8 cellular contexts compared by ENCODE assay signal in the genomic region with DNA sequence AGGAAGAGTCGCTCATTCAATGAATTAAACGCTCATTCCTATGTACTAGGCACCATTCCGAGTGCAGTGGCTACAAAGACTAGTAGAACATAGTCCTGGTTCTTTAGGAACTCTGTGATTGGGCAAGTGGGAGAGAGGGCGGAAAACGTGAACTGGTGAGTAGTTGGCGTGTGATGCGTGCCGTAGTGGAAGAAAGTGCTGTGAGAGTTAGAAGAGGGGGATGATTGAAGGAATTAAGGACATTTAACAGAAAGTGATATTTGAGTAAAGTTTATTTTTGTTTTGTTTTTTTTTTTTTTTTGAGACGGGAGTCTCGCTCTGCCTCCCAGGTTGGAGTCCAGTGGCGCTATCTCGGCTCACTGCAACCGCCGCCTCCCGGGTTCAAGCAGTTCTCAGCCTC. TPM values are rescaled to one million over a fixed set of nuclear protein-coding genes. Genes with fewer than 3 reads are reported as not detected.
A peak's percentile ranks its signal among the peaks of the same experiment; 100 is the strongest.
DNase-seq lines count a peak whose midpoint lies in the region; ATAC-seq and TF ChIP-seq lines count a peak whose summit lies in the region.

No MANE protein-coding gene starts in this region.

- no peak for TF ChIP-seq CTCF in cardiac fibroblast (IDR thresholded peaks at IDR 0.05; ENCODE audit: low read depth, low read length)

- H3K27me3 Mint-ChIP-seq in activated CD8-positive, alpha-beta memory T cell treated with anti-CD3 and anti-CD28 coated beads, Interleukin-2, amount 10 ng/mL, durations not matched to agents 7 days and 5 days = peaks cover 14% of the 10 kb centered on the region
- H3K27me3 Mint-ChIP-seq in memory B cell = no peaks in the 10 kb centered on the region

- H3K4me1 ChIP-seq in subcutaneous abdominal adipose tissue (ENCODE audit: control insufficient read depth in 5 of 5, insufficient read depth in 5 of 5, low read length in 5 of 5) = peaks cover 2 to 28% (median 21%) of the 10 kb centered on the region in 5 donors

- peak overlapping the region; percentile 88 for H3K4me3 Mint-ChIP-seq in activated CD8-positive, alpha-beta memory T cell treated with anti-CD3 and anti-CD28 coated beads, Interleukin-2, amount 10 ng/mL, durations not matched to agents 7 days and 5 days
- peak overlapping the region; percentile 99 for H3K4me3 Mint-ChIP-seq in memory B cell

- H3K9me3 ChIP-seq in SK-N-MC (ENCODE audit: low read depth, low read length) (no peaks in the 10 kb centered on the region), subcutaneous abdominal adipose tissue (ENCODE audit: control insufficient read depth in 5 of 5, low read length in 5 of 5) (no peaks in the 10 kb centered on the region)

- CTCF ChIA-PET in activated CD8-positive, alpha-beta memory T cell treated with anti-CD3 and anti-CD28 coated beads, Interleukin-2, amount 10 ng/mL, durations not matched to agents 7 days and 5 days (lab: Charles Lee) = interaction anchor here (1.9 to 2.3 kb wide), 2 partner anchors 10 to 18 kb away, joined by 5 to 6 read pairs; partner anchors contain the start of genes AP2B1 and PEX12

- peak; percentile 57 for DNase-seq in activated CD8-positive, alpha-beta memory T cell treated with anti-CD3 and anti-CD28 coated beads, Interleukin-2, amount 10 ng/mL, durations not matched to agents 7 days and 5 days
- DNase-seq in activated CD8-positive, alpha-beta memory T cell treated with anti-CD3 and anti-CD28 coated beads for 24 hours = no peak
- DNase-seq in SK-N-MC (ENCODE audit: low read depth, low spot score) = no peak
- DNase-seq in cardiac fibroblast (ENCODE audit: low read depth in 2 of 2) = peak; percentile 51 to 70
- DNase-seq in memory B cell (ENCODE audit: low spot score in 2 of 2) = no peak
- DNase-seq in SHP77 treated with DMSO at 0.1 percent for 48 hours (lab: John Stamatoyannopoulos, UW) = no peak

- no peaks in the 10 kb centered on the region for H3K9me3 Mint-ChIP-seq in activated CD8-positive, alpha-beta memory T cell treated with anti-CD3 and anti-CD28 coated beads, Interleukin-2, amount 10 ng/mL, durations not matched to agents 7 days and 5 days (ENCODE audit: low read depth)
- no peaks in the 10 kb centered on the region for H3K9me3 Mint-ChIP-seq in memory B cell

- H3K4me1 Mint-ChIP-seq in activated CD8-positive, alpha-beta memory T cell treated with anti-CD3 and anti-CD28 coated beads, Interleukin-2, amount 10 ng/mL, durations not matched to agents 7 days and 5 days = peaks cover 31% of the 10 kb centered on the region
- H3K4me1 Mint-ChIP-seq in memory B cell = peaks cover 23% of the 10 kb centered on the region

- no peaks in the 10 kb centered on the region for H3K27me3 ChIP-seq in subcutaneous abdominal adipose tissue (ENCODE audit: control insufficient read depth in 5 of 5, insufficient read depth in 4 of 5, low read length in 5 of 5)

- H3K27ac Mint-ChIP-seq in activated CD8-positive, alpha-beta memory T cell treated with anti-CD3 and anti-CD28 coated beads, Interleukin-2, amount 10 ng/mL, durations not matched to agents 7 days and 5 days = peak overlapping the region; percentile 91
- peak overlapping the region; percentile 92 for H3K27ac Mint-ChIP-seq in memory B cell

- H3K36me3 Mint-ChIP-seq in activated CD8-positive, alpha-beta memory T cell treated with anti-CD3 and anti-CD28 coated beads, Interleukin-2, amount 10 ng/mL, durations not matched to agents 7 days and 5 days = peaks cover 7% of the 10 kb centered on the region
- H3K36me3 Mint-ChIP-seq in memory B cell = no peaks in the 10 kb centered on the region

- H3K27ac ChIP-seq in SK-N-MC = no peak overlapping the region
- peak overlapping the region; percentile 78 for H3K27ac ChIP-seq in subcutaneous abdominal adipose tissue (ENCODE audit: low read depth, low read length)

- ATAC-seq in activated CD8-positive, alpha-beta memory T cell treated with anti-CD3 and anti-CD28 coated beads, Interleukin-2, amount 10 ng/mL, durations not matched to agents 7 days and 5 days = peak; percentile 37
- ATAC-seq in memory B cell (ENCODE audit: low read depth) (no peak), GM19452 (IDR thresholded peaks at IDR 0.05; ENCODE audit: unreplicated experiment) (no peak)

- H3K4me3 ChIP-seq in SK-N-MC (peak overlapping the region; percentile 92), cardiac fibroblast (replicated peaks in 1 of 2; ENCODE audit: low read depth in 2 of 2, low read length in 2 of 2) (peak overlapping the region; percentile 83 to 95), subcutaneous abdominal adipose tissue (ENCODE audit: low read depth in 1 of 5, low read length in 5 of 5) (peak overlapping the region; percentile 87 to 98 (median 93))

- H3K9ac ChIP-seq in SK-N-MC (ENCODE audit: insufficient read length) = peak overlapping the region; percentile 94
- peak overlapping the region; percentile 80 to 95 (median 94) for H3K9ac ChIP-seq in subcutaneous abdominal adipose tissue (ENCODE audit: low read length in 5 of 5)

- H3K36me3 ChIP-seq in SK-N-MC (ENCODE audit: insufficient read depth, low read length) = peaks cover 1% of the 10 kb centered on the region; the same call in 1 of the 2 replicates
- peaks cover 0 to 2% (median 0%) of the 10 kb centered on the region in 5 donors for H3K36me3 ChIP-seq in subcutaneous abdominal adipose tissue (ENCODE audit: control insufficient read depth in 5 of 5, insufficient read depth in 5 of 5, low read length in 5 of 5)

RNA-seq across cellular contexts. Expression of gene SLFN14, which starts 7.9 kb away (rescaled TPM):
- total RNA-seq in activated CD8-positive, alpha-beta memory T cell treated with anti-CD3 and anti-CD28 coated beads, Interleukin-2, amount 10 ng/mL, durations not matched to agents 7 days and 5 days = under 1 TPM in 1 of 2 experiments, not detected in 1; 0.07 TPM

RNA-seq across cellular contexts. Expression of gene PEX12, which starts 9.8 kb away (rescaled TPM):
- 1 to 10 TPM; 3.9 to 4.6 TPM for total RNA-seq in activated CD8-positive, alpha-beta memory T cell treated with anti-CD3 and anti-CD28 coated beads, Interleukin-2, amount 10 ng/mL, durations not matched to agents 7 days and 5 days

RNA-seq across cellular contexts. Expression of gene AP2B1, which starts 18.6 kb away (rescaled TPM):
- total RNA-seq in activated CD8-positive, alpha-beta memory T cell treated with anti-CD3 and anti-CD28 coated beads, Interleukin-2, amount 10 ng/mL, durations not matched to agents 7 days and 5 days = 100 to 1,000 TPM; 166 to 184 TPM

RNA-seq across cellular contexts. Expression of gene SLFN12L, which starts 31.1 kb away (rescaled TPM):
- 100 to 1,000 TPM in 1 of 2 experiments, 10 to 100 TPM in 1; 95.4 to 197 TPM for total RNA-seq in activated CD8-positive, alpha-beta memory T cell treated with anti-CD3 and anti-CD28 coated beads, Interleukin-2, amount 10 ng/mL, durations not matched to agents 7 days and 5 days

Comparison
In these comparisons a context has a peak if more than half of its experiments do, and no peak if none do; other contexts are left out.
1. DNase-seq: peak in activated CD8-positive, alpha-beta memory T cell treated with anti-CD3 and anti-CD28 coated beads, Interleukin-2, amount 10 ng/mL, durations not matched to agents 7 days and 5 days (single experiment) and cardiac fibroblast (2 of 2); none in activated CD8-positive, alpha-beta memory T cell treated with anti-CD3 and anti-CD28 coated beads for 24 hours (single experiment), SK-N-MC (single experiment), memory B cell (0 of 2) and SHP77 treated with DMSO at 0.1 percent for 48 hours (single experiment).
2. Peak in every context shown above with its lines, with median percentiles within 50 percentile points of each other: H3K4me3 ChIP-seq.